Comparison of ENCODE assay signal across 10 cellular contexts in the genomic region with DNA sequence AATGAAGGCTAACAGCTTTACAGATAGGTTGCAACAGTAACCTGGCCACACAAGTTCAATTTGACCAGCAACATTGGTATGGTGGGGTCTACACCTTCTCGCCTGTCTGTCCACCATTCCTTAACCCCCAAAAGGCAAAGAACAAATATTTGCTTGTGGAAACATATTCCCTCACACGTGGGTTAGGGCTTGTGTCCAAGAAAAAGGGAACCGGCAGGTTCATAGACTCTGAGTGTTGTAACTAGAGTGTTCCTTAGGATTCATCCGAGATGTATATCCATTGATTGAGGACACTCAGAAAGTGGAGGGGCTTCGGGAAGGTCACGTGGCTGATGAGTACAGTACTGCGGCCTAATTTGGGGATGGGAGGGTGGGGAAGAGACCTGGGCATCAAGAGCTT. TPM values are rescaled to one million over a fixed set of nuclear protein-coding genes. Genes with fewer than 3 reads are reported as not detected.
DNase-seq lines count a peak whose midpoint lies in the region; ATAC-seq and TF ChIP-seq lines count a peak whose summit lies in the region.
"Had no signal": no experiment of that assay in that cellular context is flagged by ENCODE, and none has a peak within 500 bp of the region (broad histone marks: within the 10 kb centered on the region; RNA-seq: fewer than 3 reads in every experiment).

No MANE protein-coding gene starts in this region.

- H4K12ac ChIP-seq in trophoblast cell (ENCODE audit: low read depth, low read length), result no peak overlapping the region

- no peaks in the 10 kb centered on the region for H3K27me3 ChIP-seq in CD8-positive, alpha-beta T cell (ENCODE audit: insufficient read depth, low read length)
- no peaks in the 10 kb centered on the region for H3K27me3 ChIP-seq in Peyer's patch
- no peaks in the 10 kb centered on the region for H3K27me3 ChIP-seq in esophagus (ENCODE audit: control insufficient read depth in 1 of 2, insufficient read depth in 2 of 2, low read length in 2 of 2)
- H3K27me3 ChIP-seq in trophoblast cell (ENCODE audit: insufficient read depth, low read length), result no peaks in the 10 kb centered on the region

- peak overlapping the region; percentile 80 for H3K4me3 Mint-ChIP-seq in CD8-positive, alpha-beta T cell

- peaks cover 8% of the 10 kb centered on the region for H3K79me2 ChIP-seq in trophoblast cell (ENCODE audit: control insufficient read depth, insufficient read depth, low read length, poor library complexity)

- peak overlapping the region; percentile 99 for H2BK5ac ChIP-seq in trophoblast cell (ENCODE audit: low read depth, low read length, poor library complexity)

- no peak for TF ChIP-seq POLR2A in Peyer's patch (IDR thresholded peaks at IDR 0.05)

- no peaks in the 10 kb centered on the region for H3K9me3 Mint-ChIP-seq in CD8-positive, alpha-beta T cell

- CTCF ChIA-PET in CD8-positive, alpha-beta T cell (lab: Charles Lee), result no interaction called here

- H4K8ac ChIP-seq in trophoblast cell (ENCODE audit: low read depth, low read length), result peak overlapping the region; percentile 94

- H2AFZ ChIP-seq in trophoblast cell (ENCODE audit: insufficient read depth, low read length, poor library complexity), result no peak overlapping the region

- no peaks in the 10 kb centered on the region for H3K36me3 Mint-ChIP-seq in CD8-positive, alpha-beta T cell

- no peak for DNase-seq in CD8-positive, alpha-beta T cell
- DNase-seq in Peyer's patch (no peak), trophoblast cell (peak in 1 of 2 donors; percentile 14), HPDE6-E6E7 (ENCODE audit: extremely low spot score) (no peak)
- no peak for DNase-seq in stimulated activated CD4-positive, alpha-beta T cell treated with anti-CD3 and anti-CD28 coated beads, Interleukin-4, amount 100 ng/mL, for 1 hour
- DNase-seq: stimulated activated CD4-positive, alpha-beta T cell treated with anti-CD3 and anti-CD28 coated beads, Interleukin-4, amount 100 ng/mL, for 4 hours had no signal

- peak overlapping the region; percentile 100 for H4K91ac ChIP-seq in trophoblast cell (ENCODE audit: low read depth, low read length)

- H3K14ac ChIP-seq in trophoblast cell (ENCODE audit: low read length), result peak overlapping the region; percentile 69

- peak overlapping the region; percentile 99 for H2BK12ac ChIP-seq in trophoblast cell (ENCODE audit: low read length)

- peaks cover 4% of the 10 kb centered on the region for H3K27me3 Mint-ChIP-seq in CD8-positive, alpha-beta T cell (ENCODE audit: low read depth)

- intact Hi-C loops in CD8-positive, alpha-beta T cell (cut with DNase I, micrococcal nuclease), result loop anchor here (5.0 to 10.0 kb wide), 8 partner anchors 117 to 1881 kb away; a partner anchor contains a TSS

- H3K27ac Mint-ChIP-seq in CD8-positive, alpha-beta T cell, result no peak overlapping the region

- no peaks in the 10 kb centered on the region for H3K36me3 ChIP-seq in CD8-positive, alpha-beta T cell (ENCODE audit: insufficient read depth, low read length)
- H3K36me3 ChIP-seq in Peyer's patch, result no peaks in the 10 kb centered on the region
- H3K36me3 ChIP-seq in esophagus (ENCODE audit: control insufficient read depth in 2 of 2, insufficient read depth in 2 of 2, low read length in 1 of 2), result no peaks in the 10 kb centered on the region
- no peaks in the 10 kb centered on the region for H3K36me3 ChIP-seq in trophoblast cell (ENCODE audit: control insufficient read depth in 1 of 2, insufficient read depth in 2 of 2, low read length in 2 of 2)

- H3K4me1 ChIP-seq in CD8-positive, alpha-beta T cell (ENCODE audit: insufficient read depth, low read length), result peaks cover 3% of the 10 kb centered on the region
- H3K4me1 ChIP-seq in Peyer's patch, result peaks cover 0 to 39% (median 4%) of the 10 kb centered on the region in 4 donors
- H3K4me1 ChIP-seq in esophagus (ENCODE audit: control insufficient read depth in 2 of 2, insufficient read depth in 2 of 2, low read length in 1 of 2), result peaks cover 0 to 5% of the 10 kb centered on the region in 2 donors
- peaks cover 24 to 28% of the 10 kb centered on the region in 2 experiments for H3K4me1 ChIP-seq in trophoblast cell (ENCODE audit: control insufficient read depth in 1 of 2, insufficient read depth in 2 of 2, low read length in 2 of 2)

- H2BK120ac ChIP-seq in trophoblast cell (ENCODE audit: insufficient read depth, low read length, poor library complexity), result peak overlapping the region; percentile 93

- H3K79me1 ChIP-seq in trophoblast cell (ENCODE audit: low read length), result peaks cover 39% of the 10 kb centered on the region

- no peak overlapping the region for H3K27ac ChIP-seq in CD8-positive, alpha-beta T cell (ENCODE audit: low read depth, low read length)
- H3K27ac ChIP-seq in Peyer's patch (peak overlapping the region in 3 of 4 donors; percentile 83 to 97 (median 86)), esophagus (ENCODE audit: low read depth in 2 of 2, low read length in 1 of 2) (peak overlapping the region; percentile 93 to 100), trophoblast cell (ENCODE audit: low read depth, low read length) (peak overlapping the region; percentile 100)
- H3K27ac ChIP-seq: HL-60 had no signal

- no peak overlapping the region for H3K9ac ChIP-seq in trophoblast cell (ENCODE audit: low read length)

- peaks cover 9% of the 10 kb centered on the region for H3K4me1 Mint-ChIP-seq in CD8-positive, alpha-beta T cell (ENCODE audit: low read depth)

- H3K18ac ChIP-seq in trophoblast cell (ENCODE audit: low read length), result peak overlapping the region; percentile 90

- 48 to 67% methylated on average over 7 of the region's 7 CpGs for WGBS in esophagus, 2 donors
- no CpG with 5 or more reads among the region's 7 CpGs for WGBS in trophoblast cell (ENCODE audit: extremely low coverage, insufficient coverage, insufficient read length)

- no peak overlapping the region for H3K4me2 ChIP-seq in trophoblast cell (ENCODE audit: low read length)

- H3K23ac ChIP-seq in trophoblast cell (ENCODE audit: low read length), result no peak overlapping the region

- no peak overlapping the region for H3K4me3 ChIP-seq in CD8-positive, alpha-beta T cell (ENCODE audit: low read depth, low read length)
- H3K4me3 ChIP-seq in Peyer's patch, result peak overlapping the region in 2 of 4 donors; percentile 9 to 12
- H3K4me3 ChIP-seq in esophagus (ENCODE audit: low read depth in 1 of 2, low read length in 2 of 2), result peak overlapping the region in 1 of 2 donors; percentile 27
- no peak overlapping the region for H3K4me3 ChIP-seq in trophoblast cell (ENCODE audit: low read depth, low read length)

- POLR2A ChIA-PET in CD8-positive, alpha-beta T cell (lab: Charles Lee), result no interaction called here

- H2AK5ac ChIP-seq in trophoblast cell (ENCODE audit: low read length), result peak overlapping the region; percentile 40

- ATAC-seq in CD8-positive, alpha-beta T cell, result no peak
- no peak for ATAC-seq in HG03045 (IDR thresholded peaks at IDR 0.05; ENCODE audit: unreplicated experiment)
- no peak for ATAC-seq in HG02884 (IDR thresholded peaks at IDR 0.05; ENCODE audit: unreplicated experiment)

- TF ChIP-seq CTCF in CD8-positive, alpha-beta T cell (IDR thresholded peaks at IDR 0.05), result no peak
- TF ChIP-seq CTCF in Peyer's patch (IDR thresholded peaks at IDR 0.05), result no peak

- H3K4ac ChIP-seq in trophoblast cell (ENCODE audit: low read depth, low read length), result peak overlapping the region; percentile 68

- H3K9me3 ChIP-seq in CD8-positive, alpha-beta T cell (ENCODE audit: low read length), result no peaks in the 10 kb centered on the region
- H3K9me3 ChIP-seq in Peyer's patch (no peaks in the 10 kb centered on the region), esophagus (ENCODE audit: control insufficient read depth in 2 of 2, insufficient read depth in 1 of 2, low read depth in 1 of 2, low read length in 1 of 2) (no peaks in the 10 kb centered on the region), trophoblast cell (ENCODE audit: insufficient read depth, low read depth, low read length) (no peaks in the 10 kb centered on the region)

RNA-seq across cellular contexts. Expression of a gene that starts 54.1 kb away (rescaled TPM):
- total RNA-seq in CD8-positive, alpha-beta T cell, result not detected
- not detected for total RNA-seq in Peyer's patch
- polyA plus RNA-seq in esophagus, result not detected
- polyA plus RNA-seq in trophoblast cell (2013), result not detected in 2 replicates
